10 cellular contexts compared by ENCODE assay signal in genomic region chr1:25837253-25837875, GRCh38. TPM values are rescaled to one million over a fixed set of nuclear protein-coding genes. Genes with fewer than 3 reads are reported as not detected.
DNase-seq lines count a peak whose midpoint lies in the region; ATAC-seq and TF ChIP-seq lines count a peak whose summit lies in the region.
"Had no signal": no experiment of that assay in that cellular context is flagged by ENCODE, and none has a peak within 500 bp of the region (broad histone marks: within the 10 kb centered on the region; RNA-seq: fewer than 3 reads in every experiment).

No MANE protein-coding gene starts in this region.

- H3K27ac Mint-ChIP-seq in Calu3 (ENCODE audit: unreplicated experiment): no peak overlapping the region
- H3K27ac Mint-ChIP-seq: T-helper 1 cell treated with Interleukin-12 subunit alpha and Interleukin-12 subunit beta and Interleukin-4 antibody, amounts not matched to agents 30 μg/mL and 1 μg/mL, for 36 hours had no signal

- H3K9me3 ChIP-seq in A673 (ENCODE audit: low read depth, low read length, poor library complexity, severe bottlenecking) (no peaks in the 10 kb centered on the region), Panc1 (ENCODE audit: control insufficient read depth, insufficient read depth, low read depth, low read length) (no peaks in the 10 kb centered on the region)

- in situ Hi-C loops in Panc1 (cut with HindIII; ENCODE audit: low pct_unique_long_range_greater_than_20kb, low sequenced_read_pairs): no loop called here

- H3K4me1 ChIP-seq in A673 (ENCODE audit: insufficient read depth, low read length, poor library complexity, severe bottlenecking): peaks cover 11% of the 10 kb centered on the region
- peaks cover 5% of the 10 kb centered on the region; the same call in 1 of the 2 replicates for H3K4me1 ChIP-seq in Panc1 (ENCODE audit: control insufficient read depth, insufficient read depth, low read length)

- H3K4me3 ChIP-seq in A673 (ENCODE audit: low read depth, low read length, poor library complexity, severe bottlenecking) (no peak overlapping the region), GM12864 (ENCODE audit: low read depth, low read length) (no peak overlapping the region), Panc1 (ENCODE audit: low read depth in 2 of 2, low read length in 2 of 2) (no peak overlapping the region), fibroblast of villous mesenchyme (ENCODE audit: low read depth, low read length) (no peak overlapping the region)

- no peaks in the 10 kb centered on the region for H3K4me1 Mint-ChIP-seq in Calu3 (ENCODE audit: low read depth, unreplicated experiment)

- TF ChIP-seq CTCF in A673 (conservative IDR thresholded peaks at IDR 0.05; ENCODE audit: low read depth, low read length) (peak; percentile 46), GM12864 (IDR thresholded peaks at IDR 0.05; ENCODE audit: low read depth, low read length, missing control alignments) (peak; percentile 35), Panc1 (IDR thresholded peaks at IDR 0.05) (peak; percentile 63; the same call in 1 of the 2 replicates), fibroblast of villous mesenchyme (IDR thresholded peaks at IDR 0.05; ENCODE audit: insufficient read depth, low read depth, low read length) (peak; percentile 49), Calu3 (IDR thresholded peaks at IDR 0.05; ENCODE audit: unreplicated experiment) (no peak)

- POLR2A ChIA-PET in A673 (lab: Charles Lee; ENCODE audit: low non-redundant PET) (no interaction called here), Panc1 (lab: Charles Lee) (no interaction called here)

- no peak for DNase-seq in A673 (ENCODE audit: low spot score)
- no peak for DNase-seq in GM12864 (ENCODE audit: low read depth)
- no peak for DNase-seq in Panc1 (ENCODE audit: low read depth, low spot score)
- DNase-seq in fibroblast of villous mesenchyme (ENCODE audit: low read depth): peak; percentile 24
- no peak for DNase-seq in dedifferentiated amniotic fluid mesenchymal stem cell (ENCODE audit: extremely low spot score)
- no peak for DNase-seq in Calu3
- DNase-seq: aorta had no signal

- H3K27me3 Mint-ChIP-seq in Calu3 (ENCODE audit: unreplicated experiment): no peaks in the 10 kb centered on the region

- no TSS peak for BruUV-seq in A673 (replicated peaks; lab: Mats Ljungman, UMichigan)
- no TSS peak for BruUV-seq in Panc1 (replicated peaks; lab: Mats Ljungman, UMichigan)
- no TSS peak for BruUV-seq in Calu3 (replicated peaks; lab: Mats Ljungman, UMichigan)

- ATAC-seq in Panc1 (no peak), GM21737 (IDR thresholded peaks at IDR 0.05; ENCODE audit: unreplicated experiment) (no peak), GM18861 (IDR thresholded peaks at IDR 0.05; ENCODE audit: unreplicated experiment) (no peak)

- CTCF ChIA-PET in A673 (lab: Charles Lee): interaction anchor here (0.5 kb wide), 1 partner anchor 15 kb away, joined by 5 read pairs; no protein-coding TSS in a partner anchor
- CTCF ChIA-PET in Panc1 (lab: Charles Lee): no interaction called here
- CTCF ChIA-PET in Calu3 (lab: Charles Lee): interaction anchor here (0.6 to 1.0 kb wide), 6 partner anchors 16 to 156 kb away, joined by 3 to 8 read pairs (median 3); no protein-coding TSS in a partner anchor

- H3K27me3 ChIP-seq in A673 (replicated peaks; ENCODE audit: insufficient read depth, low read depth, low read length, poor library complexity) (no peaks in the 10 kb centered on the region), Panc1 (ENCODE audit: control insufficient read depth, insufficient read depth, low read length) (no peaks in the 10 kb centered on the region)

- H3K36me3 ChIP-seq in A673 (ENCODE audit: insufficient read depth, low read length, poor library complexity, severe bottlenecking) (peaks cover 45% of the 10 kb centered on the region), Panc1 (ENCODE audit: control insufficient read depth, insufficient read depth, low read length) (peaks cover 16% of the 10 kb centered on the region)

- H3K36me3 Mint-ChIP-seq in Calu3 (ENCODE audit: insufficient read depth, unreplicated experiment): peaks cover 5% of the 10 kb centered on the region

- intact Hi-C loops in A673 (cut with micrococcal nuclease; ENCODE audit: unreplicated experiment): loop anchor here (10.0 kb wide), 1 partner anchor 157 kb away; the partner anchor contains the start of gene PAFAH2
- intact Hi-C loops in Panc1 (cut with micrococcal nuclease; ENCODE audit: unreplicated experiment): loop anchor here (10.0 kb wide), 1 partner anchor 157 kb away; the partner anchor contains the start of gene PAFAH2
- intact Hi-C loops in Calu3 (cut with micrococcal nuclease; ENCODE audit: unreplicated experiment): loop anchor here (5.0 kb wide), 2 partner anchors 60 to 160 kb away; partner anchors contain the start of gene PAFAH2

- no peak overlapping the region for H3K4me3 Mint-ChIP-seq in Calu3 (ENCODE audit: low read depth, unreplicated experiment)
- H3K4me3 Mint-ChIP-seq: T-helper 1 cell treated with Interleukin-12 subunit alpha and Interleukin-12 subunit beta and Interleukin-4 antibody, amounts not matched to agents 30 μg/mL and 1 μg/mL, for 36 hours had no signal

- H3K27ac ChIP-seq in A673 (ENCODE audit: low read depth, low read length, poor library complexity, severe bottlenecking) (no peak overlapping the region), Panc1 (ENCODE audit: low read length) (no peak overlapping the region)

- peaks cover 3% of the 10 kb centered on the region for H3K9me3 Mint-ChIP-seq in Calu3 (ENCODE audit: low read depth, unreplicated experiment)
- H3K9me3 Mint-ChIP-seq: T-helper 1 cell treated with Interleukin-12 subunit alpha and Interleukin-12 subunit beta and Interleukin-4 antibody, amounts not matched to agents 30 μg/mL and 1 μg/mL, for 36 hours had no signal

RNA-seq across cellular contexts. Expression of gene MTFR1L, which starts 17.6 kb away (rescaled TPM):
- 45.0 and 51.6 TPM in 2 replicates for total RNA-seq in A673 (2021)
- 68.5 TPM for total RNA-seq in Panc1 (2021; ENCODE audit: unreplicated experiment)
- 70.2 TPM for polyA plus RNA-seq in Panc1 (2012; ENCODE audit: insufficient read length)
- total RNA-seq in fibroblast of villous mesenchyme: 46.6 and 47.4 TPM in 2 replicates
- total RNA-seq in Calu3 (2022): 21.3 and 23.2 TPM in 2 replicates

RNA-seq across cellular contexts. Expression of gene AUNIP, which starts 21.9 kb away (rescaled TPM):
- 17.7 and 18.9 TPM in 2 replicates for total RNA-seq in A673 (2021)
- total RNA-seq in Panc1 (2021; ENCODE audit: unreplicated experiment): 12.2 TPM
- polyA plus RNA-seq in Panc1 (2012; ENCODE audit: insufficient read length): 3.1 TPM
- total RNA-seq in fibroblast of villous mesenchyme: 2.9 and 3.5 TPM in 2 replicates
- 7.7 and 10.6 TPM in 2 replicates for total RNA-seq in Calu3 (2022)
- total RNA-seq: aorta had no signal
- polyA plus RNA-seq: aorta had no signal

RNA-seq across cellular contexts. Expression of gene SELENON, which starts 37.4 kb away (rescaled TPM):
- 50.4 and 61.5 TPM in 2 replicates for total RNA-seq in A673 (2021)
- total RNA-seq in Panc1 (2021; ENCODE audit: unreplicated experiment): 57.2 TPM
- 66.2 TPM for polyA plus RNA-seq in Panc1 (2012; ENCODE audit: insufficient read length)
- 23.7 and 24.5 TPM in 2 replicates for total RNA-seq in fibroblast of villous mesenchyme
- total RNA-seq in Calu3 (2022): 39.6 and 40.6 TPM in 2 replicates

RNA-seq across cellular contexts. Expression of gene PAQR7, which starts 38.1 kb away (rescaled TPM):
- total RNA-seq in A673 (2021) (2.9 and 3.0 TPM in 2 replicates), Panc1 (2021; ENCODE audit: unreplicated experiment) (30.9 TPM), fibroblast of villous mesenchyme (8.1 and 16.0 TPM in 2 replicates), Calu3 (2022) (13.6 and 15.9 TPM in 2 replicates)
- 28.7 TPM for polyA plus RNA-seq in Panc1 (2012; ENCODE audit: insufficient read length)
